In the genomic region with DNA sequence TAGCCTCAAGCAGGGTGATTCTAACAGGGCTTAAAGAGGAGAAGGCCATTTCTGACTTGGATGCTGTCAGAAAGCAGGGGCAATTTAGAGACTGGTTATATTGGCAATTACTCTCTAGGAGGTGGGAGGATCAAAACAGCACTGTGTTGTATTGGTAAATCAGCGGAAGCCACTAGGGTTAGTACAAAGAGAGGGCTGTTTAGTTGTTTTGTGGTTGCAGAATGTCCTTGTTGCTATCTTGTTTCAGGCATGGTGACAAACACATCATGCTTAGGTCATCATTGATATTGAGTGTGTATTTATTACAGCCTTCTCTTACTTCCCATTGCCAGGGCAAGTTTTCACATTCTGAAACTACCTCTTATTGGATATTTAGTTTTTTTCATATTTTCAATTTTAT, we compare ENCODE assay signal across 29 cellular contexts.
"Had no signal": no experiment of that assay in that cellular context is flagged by ENCODE, and none has a peak within 500 bp of the region (broad histone marks: within the 10 kb centered on the region; RNA-seq: fewer than 3 reads in every experiment).

No MANE protein-coding gene starts in this region.

- H3K9me3 Mint-ChIP-seq: endodermal cell; mesothelial cell of epicardium; naive B cell; stimulated activated naive B cell treated with anti-CD40 and anti-IgM and Interleukin-4, amounts not matched to agents 10 μg/mL and 1 μg/mL and 100 μg/mL, for 72 hours had no signal

- H3K9me3 ChIP-seq: gastrocnemius medialis, heart left ventricle, left lung, mucosa of descending colon, ovary, psoas muscle, sigmoid colon, thoracic aorta, tibial nerve, upper lobe of left lung had no signal

- H3K27me3 Mint-ChIP-seq: naive B cell; natural killer cell treated with Interleukin-12 subunit alpha and Interleukin-12 subunit beta and Interleukin-15 and Interleukin-18, amount 100 ng/mL, for 72 hours; stimulated activated naive B cell treated with anti-CD40 and anti-IgM and Interleukin-4, amounts not matched to agents 10 μg/mL and 1 μg/mL and 100 μg/mL, for 72 hours; stimulated activated naive CD8-positive, alpha-beta T cell treated with anti-CD3 and anti-CD28 coated beads, Interleukin-15, Interleukin-2, amounts not matched to agents 100 ng/mL and 50 ng/mL, for 24 hours had no signal

- H3K4me3 Mint-ChIP-seq: endodermal cell; mesothelial cell of epicardium; naive B cell; natural killer cell treated with Interleukin-12 subunit alpha and Interleukin-12 subunit beta and Interleukin-15 and Interleukin-18, amount 100 ng/mL, for 72 hours; stimulated activated naive B cell treated with anti-CD40 and anti-IgM and Interleukin-4, amounts not matched to agents 10 μg/mL and 1 μg/mL and 100 μg/mL, for 72 hours; stimulated activated naive CD8-positive, alpha-beta T cell treated with anti-CD3 and anti-CD28 coated beads, Interleukin-15, Interleukin-2, amounts not matched to agents 100 ng/mL and 50 ng/mL, for 24 hours had no signal

- H3K4me2 ChIP-seq: hepatocyte had no signal

- H3K79me2 ChIP-seq: hepatocyte had no signal

- H3K36me3 ChIP-seq: gastrocnemius medialis, heart left ventricle, left lung, ovary, sigmoid colon, thoracic aorta, tibial nerve, upper lobe of left lung had no signal

- H3K27ac ChIP-seq: epithelial cell of prostate, gastrocnemius medialis, heart left ventricle, hepatocyte, left lung, ovary, psoas muscle, sigmoid colon, thoracic aorta, tibial nerve, upper lobe of left lung had no signal

- H3K36me3 Mint-ChIP-seq: mesothelial cell of epicardium; naive B cell; natural killer cell treated with Interleukin-12 subunit alpha and Interleukin-12 subunit beta and Interleukin-15 and Interleukin-18, amount 100 ng/mL, for 72 hours; stimulated activated naive B cell treated with anti-CD40 and anti-IgM and Interleukin-4, amounts not matched to agents 10 μg/mL and 1 μg/mL and 100 μg/mL, for 72 hours had no signal

- ATAC-seq: esophagus mucosa; gastrocnemius medialis; heart left ventricle; left lung; mucosa of descending colon; natural killer cell treated with Interleukin-12 subunit alpha and Interleukin-12 subunit beta and Interleukin-15 and Interleukin-18, amount 100 ng/mL, for 72 hours; psoas muscle; right cardiac atrium; stimulated activated naive B cell treated with anti-CD40 and anti-IgM and Interleukin-4, amounts not matched to agents 10 μg/mL and 1 μg/mL and 100 μg/mL, for 72 hours had no signal

- H3K4me1 ChIP-seq: gastrocnemius medialis, heart left ventricle, psoas muscle, sigmoid colon, tibial nerve, upper lobe of left lung had no signal

- H2AFZ ChIP-seq: hepatocyte had no signal

- DNase-seq: cortex of kidney; effector CD8-positive, alpha-beta T cell; endodermal cell; foreskin fibroblast; gastrocnemius medialis; heart left ventricle; kidney; left lung; mesenchymal stem cell; mucosa of descending colon; naive B cell; occipital lobe; ovary; posterior cingulate gyrus; psoas muscle; right cardiac atrium; sigmoid colon; stimulated activated CD4-positive, alpha-beta T cell treated with anti-CD3 and anti-CD28 coated beads, Interleukin-2, amount 100 ng/mL, for 24 hours; stimulated activated CD4-positive, alpha-beta T cell treated with anti-CD3 and anti-CD28 coated beads, Interleukin-4, amount 100 ng/mL, for 24 hours; stimulated activated naive B cell treated with anti-CD40 and anti-IgM and Interleukin-4, amounts not matched to agents 10 μg/mL and 1 μg/mL and 100 μg/mL, for 72 hours; upper lobe of left lung had no signal

- H3K4me3 ChIP-seq: gastrocnemius medialis, heart left ventricle, hepatocyte, left lung, mucosa of descending colon, ovary, psoas muscle, sigmoid colon, thoracic aorta, tibial nerve, upper lobe of left lung had no signal

- H3K27ac Mint-ChIP-seq: endodermal cell; mesothelial cell of epicardium; naive B cell; natural killer cell treated with Interleukin-12 subunit alpha and Interleukin-12 subunit beta and Interleukin-15 and Interleukin-18, amount 100 ng/mL, for 72 hours; stimulated activated naive B cell treated with anti-CD40 and anti-IgM and Interleukin-4, amounts not matched to agents 10 μg/mL and 1 μg/mL and 100 μg/mL, for 72 hours; stimulated activated naive CD8-positive, alpha-beta T cell treated with anti-CD3 and anti-CD28 coated beads, Interleukin-15, Interleukin-2, amounts not matched to agents 100 ng/mL and 50 ng/mL, for 24 hours had no signal

- H3K27me3 ChIP-seq: gastrocnemius medialis, heart left ventricle, hepatocyte, left lung, ovary, sigmoid colon, tibial nerve, upper lobe of left lung had no signal
